ENCODE assay signal across 10 cellular contexts in the genomic region with DNA sequence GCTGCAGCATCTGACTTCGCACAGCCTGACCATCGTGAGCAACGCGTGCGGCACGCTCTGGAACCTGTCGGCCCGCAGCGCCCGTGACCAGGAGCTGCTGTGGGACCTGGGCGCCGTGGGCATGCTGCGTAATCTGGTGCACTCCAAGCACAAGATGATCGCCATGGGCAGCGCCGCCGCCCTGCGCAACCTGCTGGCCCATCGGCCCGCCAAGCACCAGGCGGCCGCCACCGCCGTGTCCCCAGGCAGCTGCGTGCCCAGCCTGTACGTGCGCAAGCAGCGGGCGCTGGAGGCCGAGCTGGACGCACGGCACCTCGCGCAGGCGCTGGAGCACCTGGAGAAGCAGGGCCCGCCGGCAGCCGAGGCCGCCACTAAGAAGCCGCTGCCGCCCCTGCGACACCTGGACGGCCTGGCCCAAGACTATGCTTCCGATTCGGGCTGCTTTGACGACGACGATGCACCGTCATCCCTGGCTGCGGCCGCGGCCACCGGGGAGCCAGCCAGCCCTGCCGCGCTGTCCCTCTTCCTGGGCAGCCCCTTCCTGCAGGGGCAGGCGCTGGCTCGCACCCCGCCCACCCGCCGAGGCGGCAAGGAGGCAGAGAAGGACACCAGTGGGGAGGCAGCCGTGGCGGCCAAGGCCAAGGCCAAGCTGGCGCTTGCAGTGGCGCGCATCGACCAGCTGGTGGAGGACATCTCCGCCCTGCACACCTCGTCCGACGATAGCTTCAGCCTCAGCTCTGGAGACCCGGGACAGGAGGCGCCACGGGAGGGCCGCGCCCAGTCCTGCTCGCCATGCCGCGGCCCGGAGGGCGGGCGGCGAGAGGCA. TPM values are rescaled to one million over a fixed set of nuclear protein-coding genes. Genes with fewer than 3 reads are reported as not detected.
A peak's percentile ranks its signal among the peaks of the same experiment; 100 is the strongest.
DNase-seq lines count a peak whose midpoint lies in the region; ATAC-seq and TF ChIP-seq lines count a peak whose summit lies in the region.
"Had no signal": no experiment of that assay in that cellular context is flagged by ENCODE, and none has a peak within 500 bp of the region (broad histone marks: within the 10 kb centered on the region; RNA-seq: fewer than 3 reads in every experiment).

No MANE protein-coding gene starts in this region.

- no peaks in the 10 kb centered on the region for H3K36me3 Mint-ChIP-seq in progenitor cell of endocrine pancreas (ENCODE audit: insufficient read depth)

- peak; percentile 38 for TF ChIP-seq CTCF in GM06990 (IDR thresholded peaks at IDR 0.05; ENCODE audit: insufficient read depth, low read length, poor library complexity, severe bottlenecking)
- TF ChIP-seq CTCF in RWPE1 (conservative IDR thresholded peaks at IDR 0.05; ENCODE audit: low read depth) = peak; percentile 78
- TF ChIP-seq CTCF in progenitor cell of endocrine pancreas (IDR thresholded peaks at IDR 0.05; ENCODE audit: unreplicated experiment) = peak; percentile 54

- H3K27ac ChIP-seq in RWPE1 = peak overlapping the region; percentile 52

- no peak overlapping the region for H3K27ac Mint-ChIP-seq in progenitor cell of endocrine pancreas

- CTCF ChIA-PET in RWPE1 (lab: Yijun Ruan, JAX) = interaction anchor here (0.6 to 2.3 kb wide), 7 partner anchors 12 to 954 kb away, joined by 3 to 11 read pairs (median 4); no protein-coding TSS in a partner anchor

- no peak overlapping the region for H3K4me3 Mint-ChIP-seq in progenitor cell of endocrine pancreas (ENCODE audit: low read depth)
- H3K4me3 Mint-ChIP-seq: central memory CD8-positive, alpha-beta T cell had no signal

- no peak overlapping the region for H3K4me3 ChIP-seq in GM06990 (replicated peaks; ENCODE audit: low read depth, low read length)
- H3K4me3 ChIP-seq: HAP-1 had no signal

- no peak for DNase-seq in GM06990 (ENCODE audit: extremely low read depth, insufficient read length)
- DNase-seq in RWPE1 (ENCODE audit: low spot score) = peak; percentile 61
- peak; percentile 45 for DNase-seq in fibroblast of gingiva (ENCODE audit: low read depth)
- DNase-seq in progenitor cell of endocrine pancreas (ENCODE audit: low spot score, unreplicated experiment) = no peak
- DNase-seq in NCI-H1694 (lab: John Stamatoyannopoulos, UW) = no peak
- no peak for DNase-seq in GM19240 (ENCODE audit: insufficient read length, low spot score)
- DNase-seq in retina = no peak

- H3K27me3 ChIP-seq in GM06990 (replicated peaks; ENCODE audit: control insufficient read depth, insufficient read depth, low read length) = no peaks in the 10 kb centered on the region; the same call in 1 of the 2 replicates

- ATAC-seq in GM19395 (IDR thresholded peaks at IDR 0.05; ENCODE audit: unreplicated experiment) = no peak

- H3K36me3 ChIP-seq in GM06990 (ENCODE audit: control insufficient read depth, insufficient read depth, low read length) = no peaks in the 10 kb centered on the region
- H3K36me3 ChIP-seq: HAP-1 had no signal

- peaks cover 2% of the 10 kb centered on the region for H3K4me1 Mint-ChIP-seq in progenitor cell of endocrine pancreas (ENCODE audit: low read depth)
- H3K4me1 Mint-ChIP-seq: central memory CD8-positive, alpha-beta T cell had no signal

- peaks cover 6% of the 10 kb centered on the region for H3K27me3 Mint-ChIP-seq in progenitor cell of endocrine pancreas
- H3K27me3 Mint-ChIP-seq: central memory CD8-positive, alpha-beta T cell had no signal

- POLR2A ChIA-PET in RWPE1 (lab: Yijun Ruan, JAX; ENCODE audit: low non-redundant PET) = no interaction called here

- no peaks in the 10 kb centered on the region for H3K9me3 Mint-ChIP-seq in progenitor cell of endocrine pancreas (ENCODE audit: low read depth)
- H3K9me3 Mint-ChIP-seq: central memory CD8-positive, alpha-beta T cell had no signal

RNA-seq across cellular contexts. Expression of a gene that starts 13.6 kb away (rescaled TPM):
- 31.3 and 36.0 TPM in 2 replicates for total RNA-seq in progenitor cell of endocrine pancreas

RNA-seq across cellular contexts. Expression of a gene that starts 15.5 kb away (rescaled TPM):
- 5.2 and 5.8 TPM in 2 replicates for total RNA-seq in progenitor cell of endocrine pancreas

RNA-seq across cellular contexts. Expression of a gene that starts 24.7 kb away (rescaled TPM):
- 32.9 and 37.7 TPM in 2 replicates for total RNA-seq in progenitor cell of endocrine pancreas

RNA-seq across cellular contexts. Expression of a gene that starts 25.6 kb away (rescaled TPM):
- total RNA-seq in progenitor cell of endocrine pancreas = 16.0 and 16.6 TPM in 2 replicates

RNA-seq across cellular contexts. Expression of a gene that starts 27.2 kb away (rescaled TPM):
- total RNA-seq in progenitor cell of endocrine pancreas = 917 and 938 TPM in 2 replicates

Comparison
In these comparisons a context has a peak if more than half of its experiments do, and no peak if none do; other contexts are left out.
1. DNase-seq: peak in RWPE1 (single experiment) and fibroblast of gingiva (single experiment); none in GM06990 (single experiment), progenitor cell of endocrine pancreas (single experiment), NCI-H1694 (single experiment), GM19240 (single experiment) and retina (single experiment).
2. Peak in every context shown above with its lines, with median percentiles within 50 percentile points of each other: CTCF ChIP-seq.